In genomic region chr11:37449146-37449545, GRCh38 we compare ENCODE assay signal across 8 cellular contexts.
DNase-seq lines count a peak whose midpoint lies in the region; ATAC-seq and TF ChIP-seq lines count a peak whose summit lies in the region.

No MANE protein-coding gene starts in this region.

- no peak overlapping the region for H3K4me2 ChIP-seq in DOHH2 (ENCODE audit: low read length)

- 22 to 36% methylated on average over 3 of the region's 3 CpGs for WGBS in lung, 2 donors

- no peaks in the 10 kb centered on the region for H3K36me3 ChIP-seq in DOHH2 (ENCODE audit: control insufficient read depth, low read length)
- H3K36me3 ChIP-seq in lung (ENCODE audit: control insufficient read depth in 2 of 2, insufficient read depth in 2 of 2, low read length in 2 of 2): no peaks in the 10 kb centered on the region

- H3K27ac ChIP-seq in DOHH2 (ENCODE audit: low read depth, low read length) (no peak overlapping the region), lung (ENCODE audit: low read depth in 1 of 2, low read length in 1 of 2) (no peak overlapping the region)

- H3K27me3 ChIP-seq in DOHH2 (ENCODE audit: control insufficient read depth, low read length) (no peaks in the 10 kb centered on the region), lung (ENCODE audit: control insufficient read depth, insufficient read depth) (no peaks in the 10 kb centered on the region)

- peak; percentile 19 for ATAC-seq in lung (ENCODE audit: insufficient read depth, low FRiP score)

- DNase-seq in LNCaP clone FGC (ENCODE audit: low read depth) (peak; percentile 18), amniotic stem cell (lab: John Stamatoyannopoulos, UW) (peak; percentile 40), lung (ENCODE audit: low spot score) (no peak), NCI-H345 (lab: John Stamatoyannopoulos, UW) (no peak), NCI-H2196 (lab: John Stamatoyannopoulos, UW; ENCODE audit: unreplicated experiment) (no peak), dermis blood vessel endothelial cell (no peak)
- no peak for DNase-seq in stimulated activated CD4-positive, alpha-beta T cell treated with anti-CD3 and anti-CD28 coated beads, Interleukin-15, amount 100 ng/mL, for 24 hours

- H3F3A ChIP-seq in DOHH2 (ENCODE audit: control insufficient read depth, insufficient read depth): no peaks in the 10 kb centered on the region

- H3K4me1 ChIP-seq in DOHH2 (ENCODE audit: control insufficient read depth, low read length) (no peaks in the 10 kb centered on the region), lung (ENCODE audit: control insufficient read depth in 2 of 2, insufficient read depth in 2 of 2, low read length in 2 of 2) (no peaks in the 10 kb centered on the region)

- TF ChIP-seq CTCF in DOHH2 (IDR thresholded peaks at IDR 0.05; ENCODE audit: low read depth, low read length, poor library complexity, severe bottlenecking) (peak; percentile 13), LNCaP clone FGC (IDR thresholded peaks at IDR 0.05; ENCODE audit: control insufficient read depth, extremely low read depth, insufficient read depth) (peak; percentile 40), lung (IDR thresholded peaks at IDR 0.05; ENCODE audit: control extremely low read depth, extremely low read depth) (no peak)

- H3K9me2 ChIP-seq in DOHH2 (replicated peaks; ENCODE audit: control insufficient read depth, low read length): no peaks in the 10 kb centered on the region

- H4K20me1 ChIP-seq in DOHH2 (ENCODE audit: control insufficient read depth, insufficient read depth, low read depth, low read length): no peaks in the 10 kb centered on the region

- H3K9me3 ChIP-seq in DOHH2 (ENCODE audit: control insufficient read depth, insufficient read depth, low read length): no peaks in the 10 kb centered on the region
- no peaks in the 10 kb centered on the region for H3K9me3 ChIP-seq in lung (ENCODE audit: control insufficient read depth in 2 of 2, insufficient read depth in 1 of 2, low read length in 1 of 2)

- no peak overlapping the region for H3K4me3 ChIP-seq in DOHH2 (ENCODE audit: low read length)
- no peak overlapping the region for H3K4me3 ChIP-seq in LNCaP clone FGC (ENCODE audit: low read depth, low read length)
- no peak overlapping the region for H3K4me3 ChIP-seq in lung

- H3K79me2 ChIP-seq in DOHH2 (ENCODE audit: control insufficient read depth, low read length): no peaks in the 10 kb centered on the region

Comparison
In these comparisons a context has a peak if more than half of its experiments do, and no peak if none do; other contexts are left out.
1. DNase-seq: peak in LNCaP clone FGC (single experiment) and amniotic stem cell (single experiment); none in lung (single experiment), NCI-H345 (single experiment), NCI-H2196 (single experiment), dermis blood vessel endothelial cell (single experiment) and stimulated activated CD4-positive, alpha-beta T cell treated with anti-CD3 and anti-CD28 coated beads, Interleukin-15, amount 100 ng/mL, for 24 hours (single experiment).